Comparison of ENCODE assay signal across 19 cellular contexts in the genomic region with DNA sequence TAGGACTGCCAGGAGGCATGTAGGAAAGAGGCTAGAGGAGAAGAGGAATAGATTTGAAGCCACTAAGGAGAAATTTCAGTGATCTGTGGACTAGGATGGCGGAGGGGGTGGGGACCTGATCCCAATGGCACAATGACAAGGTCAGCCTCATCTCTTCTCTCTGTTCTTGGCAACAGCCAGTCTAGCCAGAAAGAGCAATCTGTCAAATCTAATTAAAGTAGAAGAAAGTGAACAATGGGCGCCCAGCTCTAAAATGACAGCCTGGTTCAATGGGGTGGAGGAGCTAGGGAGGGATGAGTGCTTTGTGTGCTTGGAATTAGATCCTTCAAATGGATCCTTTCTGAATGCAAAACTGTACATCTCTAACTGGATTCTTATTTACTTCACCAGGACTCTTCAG. TPM values are rescaled to one million over a fixed set of nuclear protein-coding genes. Genes with fewer than 3 reads are reported as not detected.
A peak's percentile ranks its signal among the peaks of the same experiment; 100 is the strongest.
DNase-seq lines count a peak whose midpoint lies in the region; ATAC-seq and TF ChIP-seq lines count a peak whose summit lies in the region.
"Had no signal": no experiment of that assay in that cellular context is flagged by ENCODE, and none has a peak within 500 bp of the region (broad histone marks: within the 10 kb centered on the region; RNA-seq: fewer than 3 reads in every experiment).

No MANE protein-coding gene starts in this region.

- no peak for ATAC-seq in sciatic nerve
- ATAC-seq in stimulated activated naive CD8-positive, alpha-beta T cell treated with anti-CD3 and anti-CD28 coated beads, Interleukin-15, Interleukin-2, amounts not matched to agents 100 U/mL and 50 U/mL, for 24 hours, result no peak
- ATAC-seq: A549; HepG2; natural killer cell treated with Interleukin-12 subunit alpha and Interleukin-12 subunit beta and Interleukin-15 and Interleukin-18, amount 100 ng/mL, for 72 hours; stimulated activated effector memory CD8-positive, alpha-beta T cell treated with anti-CD3 and anti-CD28 coated beads, Interleukin-12 subunit alpha, Interleukin-12 subunit beta, amount 100 ng/mL, for 72 hours had no signal

- H3K27me3 ChIP-seq in dorsolateral prefrontal cortex, result no peaks in the 10 kb centered on the region
- no peaks in the 10 kb centered on the region for H3K27me3 ChIP-seq in left ventricle myocardium inferior (ENCODE audit: low read depth)

- DNase-seq in NCI-H1417 (lab: John Stamatoyannopoulos, UW), result peak in 2 of 3 experiments; percentile 55 to 87
- DNase-seq in NCI-H1417 treated with DMSO at 0.1 percent for 48 hours (lab: John Stamatoyannopoulos, UW), result no peak
- peak; percentile 58 to 80 for DNase-seq in NCI-H446 (lab: John Stamatoyannopoulos, UW)
- peak in 1 of 10 donors; percentile 63 for DNase-seq in dorsolateral prefrontal cortex
- DNase-seq in sciatic nerve (ENCODE audit: low spot score), result peak; percentile 9
- DNase-seq in left ventricle myocardium inferior, result no peak
- no peak for DNase-seq in SIG-M5 (lab: John Stamatoyannopoulos, UW)
- DNase-seq in stimulated activated naive CD8-positive, alpha-beta T cell treated with anti-CD3 and anti-CD28 coated beads, Interleukin-15, Interleukin-2, amounts not matched to agents 100 U/mL and 50 U/mL, for 24 hours, result no peak
- DNase-seq: activated CD4-positive, alpha-beta T cell treated with anti-CD3 and anti-CD28 coated beads, Interleukin-2, amount 50 U/mL, for 48 hours; activated naive CD4-positive, alpha-beta T cell treated with Interleukin-2 at 50 U/mL for 16 hours; GOT3; kidney glomerular epithelial cell; mesenchymal stem cell; NCI-H345; trophoblast cell had no signal

- H3K9me3 ChIP-seq in left ventricle myocardium inferior (replicated peaks), result no peaks in the 10 kb centered on the region
- H3K9me3 ChIP-seq: A549 had no signal

- intact Hi-C loops in dorsolateral prefrontal cortex (cut with DNase I), result no loop called here
- intact Hi-C loops in sciatic nerve (cut with DNase I), result no loop called here
- intact Hi-C loops in left ventricle myocardium inferior (cut with micrococcal nuclease), result no loop called here

- H3K4me3 ChIP-seq in dorsolateral prefrontal cortex, result no peak overlapping the region
- no peak overlapping the region for H3K4me3 ChIP-seq in left ventricle myocardium inferior
- H3K4me3 ChIP-seq: A549 had no signal

- H3K27ac ChIP-seq in dorsolateral prefrontal cortex (peak overlapping the region in 55 of 59 donors; percentile 3 to 84 (median 60)), left ventricle myocardium inferior (replicated peaks) (no peak overlapping the region)
- H3K27ac ChIP-seq: A549 had no signal

- TF ChIP-seq CTCF in dorsolateral prefrontal cortex (IDR thresholded peaks at IDR 0.05 in 54 of 56, conservative IDR thresholded peaks at IDR 0.05 in 2 of 56; ENCODE audit: low read depth in 1 of 56, partially characterized antibody in 56 of 56) (no peak), left ventricle myocardium inferior (IDR thresholded peaks at IDR 0.05; ENCODE audit: borderline replicate concordance) (no peak)

- peaks cover 13% of the 10 kb centered on the region for H3K4me1 ChIP-seq in left ventricle myocardium inferior
- H3K4me1 ChIP-seq: A549 had no signal

- no peaks in the 10 kb centered on the region for H3K36me3 ChIP-seq in left ventricle myocardium inferior

RNA-seq across cellular contexts. Expression of gene TUBA1C, which starts 37.2 kb away (rescaled TPM):
- total RNA-seq in dorsolateral prefrontal cortex, result 10 to 100 TPM in 95 of 120 experiments, 1 to 10 TPM in 25; 3.6 to 40.5 (median 14.6) TPM
- 59.8 TPM for total RNA-seq in sciatic nerve
- total RNA-seq in left ventricle myocardium inferior, result 35.0 TPM

RNA-seq across cellular contexts. Expression of gene TUBA1A, which starts 38.8 kb away (rescaled TPM):
- 1,000 to 10,000 TPM in 11 of 120 experiments, 100 to 1,000 TPM in 109; 197 to 1,976 (median 609) TPM for total RNA-seq in dorsolateral prefrontal cortex
- 346 TPM for total RNA-seq in sciatic nerve
- total RNA-seq in left ventricle myocardium inferior, result 102 TPM

Comparison
In these comparisons a context has a peak if more than half of its experiments do, and no peak if none do; other contexts are left out.
1. DNase-seq: peak in NCI-H1417 (2 of 3), NCI-H446 (2 of 2) and sciatic nerve (single experiment); none in NCI-H1417 treated with DMSO at 0.1 percent for 48 hours (single experiment), left ventricle myocardium inferior (single experiment), SIG-M5 (single experiment) and stimulated activated naive CD8-positive, alpha-beta T cell treated with anti-CD3 and anti-CD28 coated beads, Interleukin-15, Interleukin-2, amounts not matched to agents 100 U/mL and 50 U/mL, for 24 hours (single experiment).